In the genomic region with DNA sequence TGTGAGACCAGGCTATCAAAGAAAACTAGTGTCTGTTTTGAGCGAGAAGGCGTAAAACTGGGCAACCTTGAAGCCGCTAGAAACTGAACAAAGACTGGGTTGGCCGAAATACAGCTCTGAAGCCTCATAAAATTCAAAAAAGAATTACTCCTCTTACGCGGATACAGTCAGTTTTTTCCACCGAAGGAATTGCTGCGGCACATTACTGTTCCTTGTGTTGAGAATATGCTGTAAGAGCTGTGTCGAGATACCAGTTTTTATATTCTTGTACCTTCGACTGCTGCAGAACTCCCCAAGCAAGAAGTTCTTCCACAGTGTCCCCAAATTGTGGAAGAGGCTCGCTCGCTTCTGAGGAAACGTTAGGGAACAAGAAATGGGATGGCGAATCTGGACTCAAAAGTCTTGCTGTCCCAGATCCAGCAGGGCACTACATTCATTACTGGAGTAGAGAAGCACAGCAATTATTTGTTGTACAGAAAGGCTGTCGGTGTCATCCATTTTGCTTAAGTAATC, we compare ENCODE assay signal across 2 cellular contexts.
TF ChIP-seq lines count a peak whose summit lies in the region.

No MANE protein-coding gene starts in this region.

TF ChIP-seq in K562, 482 proteins besides CTCF, POLR2A, EP300 and RAD21 (continues in another document):
- TF ChIP-seq NR1H2 (CRISPR knock-in tag; IDR thresholded peaks at IDR 0.05) (no peak), MEIS2 (IDR thresholded peaks at IDR 0.05; ENCODE audit: partially characterized antibody) (no peak), PRMT5 (CRISPR knock-in tag; IDR thresholded peaks at IDR 0.05) (no peak), POLR2H (tag; IDR thresholded peaks at IDR 0.05; ENCODE audit: low read depth) (no peak), ZZZ3 (IDR thresholded peaks at IDR 0.05) (0 out of 2 replicates have a peak, but pooled peaks have one; percentile 4), NUFIP1 (IDR thresholded peaks at IDR 0.05; ENCODE audit: partially characterized antibody) (no peak), TOE1 (IDR thresholded peaks at IDR 0.05; ENCODE audit: borderline replicate concordance) (no peak), TOE1 (CRISPR knock-in tag; IDR thresholded peaks at IDR 0.05; ENCODE audit: borderline replicate concordance, low read depth) (no peak), RBM39 (optimal IDR thresholded peaks at IDR 0.05; ENCODE audit: low read depth, low read length) (no peak), NFIX (CRISPR knock-in tag; IDR thresholded peaks at IDR 0.05; ENCODE audit: low read depth) (no peak), CC2D1A (IDR thresholded peaks at IDR 0.05) (peak; percentile 19; the same call in 1 of the 2 replicates), BMI1 (IDR thresholded peaks at IDR 0.05; ENCODE audit: low read length) (no peak)
- TF ChIP-seq, protein P1, sequence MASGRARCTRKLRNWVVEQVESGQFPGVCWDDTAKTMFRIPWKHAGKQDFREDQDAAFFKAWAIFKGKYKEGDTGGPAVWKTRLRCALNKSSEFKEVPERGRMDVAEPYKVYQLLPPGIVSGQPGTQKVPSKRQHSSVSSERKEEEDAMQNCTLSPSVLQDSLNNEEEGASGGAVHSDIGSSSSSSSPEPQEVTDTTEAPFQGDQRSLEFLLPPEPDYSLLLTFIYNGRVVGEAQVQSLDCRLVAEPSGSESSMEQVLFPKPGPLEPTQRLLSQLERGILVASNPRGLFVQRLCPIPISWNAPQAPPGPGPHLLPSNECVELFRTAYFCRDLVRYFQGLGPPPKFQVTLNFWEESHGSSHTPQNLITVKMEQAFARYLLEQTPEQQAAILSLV (tag; IDR thresholded peaks at IDR 0.05): no peak
- TF ChIP-seq, protein P2, sequence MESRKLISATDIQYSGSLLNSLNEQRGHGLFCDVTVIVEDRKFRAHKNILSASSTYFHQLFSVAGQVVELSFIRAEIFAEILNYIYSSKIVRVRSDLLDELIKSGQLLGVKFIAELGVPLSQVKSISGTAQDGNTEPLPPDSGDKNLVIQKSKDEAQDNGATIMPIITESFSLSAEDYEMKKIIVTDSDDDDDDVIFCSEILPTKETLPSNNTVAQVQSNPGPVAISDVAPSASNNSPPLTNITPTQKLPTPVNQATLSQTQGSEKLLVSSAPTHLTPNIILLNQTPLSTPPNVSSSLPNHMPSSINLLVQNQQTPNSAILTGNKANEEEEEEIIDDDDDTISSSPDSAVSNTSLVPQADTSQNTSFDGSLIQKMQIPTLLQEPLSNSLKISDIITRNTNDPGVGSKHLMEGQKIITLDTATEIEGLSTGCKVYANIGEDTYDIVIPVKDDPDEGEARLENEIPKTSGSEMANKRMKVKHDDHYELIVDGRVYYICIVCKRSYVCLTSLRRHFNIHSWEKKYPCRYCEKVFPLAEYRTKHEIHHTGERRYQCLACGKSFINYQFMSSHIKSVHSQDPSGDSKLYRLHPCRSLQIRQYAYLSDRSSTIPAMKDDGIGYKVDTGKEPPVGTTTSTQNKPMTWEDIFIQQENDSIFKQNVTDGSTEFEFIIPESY (CRISPR knock-in tag; IDR thresholded peaks at IDR 0.05): peak; percentile 90
- TF ChIP-seq, protein P3, sequence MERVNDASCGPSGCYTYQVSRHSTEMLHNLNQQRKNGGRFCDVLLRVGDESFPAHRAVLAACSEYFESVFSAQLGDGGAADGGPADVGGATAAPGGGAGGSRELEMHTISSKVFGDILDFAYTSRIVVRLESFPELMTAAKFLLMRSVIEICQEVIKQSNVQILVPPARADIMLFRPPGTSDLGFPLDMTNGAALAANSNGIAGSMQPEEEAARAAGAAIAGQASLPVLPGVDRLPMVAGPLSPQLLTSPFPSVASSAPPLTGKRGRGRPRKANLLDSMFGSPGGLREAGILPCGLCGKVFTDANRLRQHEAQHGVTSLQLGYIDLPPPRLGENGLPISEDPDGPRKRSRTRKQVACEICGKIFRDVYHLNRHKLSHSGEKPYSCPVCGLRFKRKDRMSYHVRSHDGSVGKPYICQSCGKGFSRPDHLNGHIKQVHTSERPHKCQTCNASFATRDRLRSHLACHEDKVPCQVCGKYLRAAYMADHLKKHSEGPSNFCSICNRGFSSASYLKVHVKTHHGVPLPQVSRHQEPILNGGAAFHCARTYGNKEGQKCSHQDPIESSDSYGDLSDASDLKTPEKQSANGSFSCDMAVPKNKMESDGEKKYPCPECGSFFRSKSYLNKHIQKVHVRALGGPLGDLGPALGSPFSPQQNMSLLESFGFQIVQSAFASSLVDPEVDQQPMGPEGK (CRISPR knock-in tag; IDR thresholded peaks at IDR 0.05; ENCODE audit: borderline replicate concordance): no peak
- TF ChIP-seq, protein P4, sequence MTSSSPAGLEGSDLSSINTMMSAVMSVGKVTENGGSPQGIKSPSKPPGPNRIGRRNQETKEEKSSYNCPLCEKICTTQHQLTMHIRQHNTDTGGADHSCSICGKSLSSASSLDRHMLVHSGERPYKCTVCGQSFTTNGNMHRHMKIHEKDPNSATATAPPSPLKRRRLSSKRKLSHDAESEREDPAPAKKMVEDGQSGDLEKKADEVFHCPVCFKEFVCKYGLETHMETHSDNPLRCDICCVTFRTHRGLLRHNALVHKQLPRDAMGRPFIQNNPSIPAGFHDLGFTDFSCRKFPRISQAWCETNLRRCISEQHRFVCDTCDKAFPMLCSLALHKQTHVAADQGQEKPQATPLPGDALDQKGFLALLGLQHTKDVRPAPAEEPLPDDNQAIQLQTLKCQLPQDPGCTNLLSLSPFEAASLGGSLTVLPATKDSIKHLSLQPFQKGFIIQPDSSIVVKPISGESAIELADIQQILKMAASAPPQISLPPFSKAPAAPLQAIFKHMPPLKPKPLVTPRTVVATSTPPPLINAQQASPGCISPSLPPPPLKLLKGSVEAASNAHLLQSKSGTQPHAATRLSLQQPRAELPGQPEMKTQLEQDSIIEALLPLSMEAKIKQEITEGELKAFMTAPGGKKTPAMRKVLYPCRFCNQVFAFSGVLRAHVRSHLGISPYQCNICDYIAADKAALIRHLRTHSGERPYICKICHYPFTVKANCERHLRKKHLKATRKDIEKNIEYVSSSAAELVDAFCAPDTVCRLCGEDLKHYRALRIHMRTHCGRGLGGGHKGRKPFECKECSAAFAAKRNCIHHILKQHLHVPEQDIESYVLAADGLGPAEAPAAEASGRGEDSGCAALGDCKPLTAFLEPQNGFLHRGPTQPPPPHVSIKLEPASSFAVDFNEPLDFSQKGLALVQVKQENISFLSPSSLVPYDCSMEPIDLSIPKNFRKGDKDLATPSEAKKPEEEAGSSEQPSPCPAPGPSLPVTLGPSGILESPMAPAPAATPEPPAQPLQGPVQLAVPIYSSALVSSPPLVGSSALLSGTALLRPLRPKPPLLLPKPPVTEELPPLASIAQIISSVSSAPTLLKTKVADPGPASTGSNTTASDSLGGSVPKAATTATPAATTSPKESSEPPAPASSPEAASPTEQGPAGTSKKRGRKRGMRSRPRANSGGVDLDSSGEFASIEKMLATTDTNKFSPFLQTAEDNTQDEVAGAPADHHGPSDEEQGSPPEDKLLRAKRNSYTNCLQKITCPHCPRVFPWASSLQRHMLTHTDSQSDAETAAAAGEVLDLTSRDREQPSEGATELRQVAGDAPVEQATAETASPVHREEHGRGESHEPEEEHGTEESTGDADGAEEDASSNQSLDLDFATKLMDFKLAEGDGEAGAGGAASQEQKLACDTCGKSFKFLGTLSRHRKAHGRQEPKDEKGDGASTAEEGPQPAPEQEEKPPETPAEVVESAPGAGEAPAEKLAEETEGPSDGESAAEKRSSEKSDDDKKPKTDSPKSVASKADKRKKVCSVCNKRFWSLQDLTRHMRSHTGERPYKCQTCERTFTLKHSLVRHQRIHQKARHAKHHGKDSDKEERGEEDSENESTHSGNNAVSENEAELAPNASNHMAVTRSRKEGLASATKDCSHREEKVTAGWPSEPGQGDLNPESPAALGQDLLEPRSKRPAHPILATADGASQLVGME (CRISPR knock-in tag; IDR thresholded peaks at IDR 0.05): no peak

TF ChIP-seq in HepG2, 621 proteins besides CTCF, POLR2A, EP300 and RAD21 (continues in another document):
- peak; percentile 2 for TF ChIP-seq PHF5A (CRISPR knock-in tag; IDR thresholded peaks at IDR 0.05; ENCODE audit: low read depth, unreplicated experiment)
- 0 out of 2 replicates have a peak, but pooled peaks have one; percentile 10 for TF ChIP-seq ZNF747 (CRISPR knock-in tag; IDR thresholded peaks at IDR 0.05; ENCODE audit: borderline replicate concordance)
- TF ChIP-seq ZNF775 (CRISPR knock-in tag; IDR thresholded peaks at IDR 0.05; ENCODE audit: borderline replicate concordance): no peak
- TF ChIP-seq, protein P5, sequence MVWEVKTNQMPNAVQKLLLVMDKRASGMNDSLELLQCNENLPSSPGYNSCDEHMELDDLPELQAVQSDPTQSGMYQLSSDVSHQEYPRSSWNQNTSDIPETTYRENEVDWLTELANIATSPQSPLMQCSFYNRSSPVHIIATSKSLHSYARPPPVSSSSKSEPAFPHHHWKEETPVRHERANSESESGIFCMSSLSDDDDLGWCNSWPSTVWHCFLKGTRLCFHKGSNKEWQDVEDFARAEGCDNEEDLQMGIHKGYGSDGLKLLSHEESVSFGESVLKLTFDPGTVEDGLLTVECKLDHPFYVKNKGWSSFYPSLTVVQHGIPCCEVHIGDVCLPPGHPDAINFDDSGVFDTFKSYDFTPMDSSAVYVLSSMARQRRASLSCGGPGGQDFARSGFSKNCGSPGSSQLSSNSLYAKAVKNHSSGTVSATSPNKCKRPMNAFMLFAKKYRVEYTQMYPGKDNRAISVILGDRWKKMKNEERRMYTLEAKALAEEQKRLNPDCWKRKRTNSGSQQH (CRISPR knock-in tag; IDR thresholded peaks at IDR 0.05; ENCODE audit: low read depth): peak; percentile 8; the same call in 1 of the 2 replicates
- TF ChIP-seq, protein P6, sequence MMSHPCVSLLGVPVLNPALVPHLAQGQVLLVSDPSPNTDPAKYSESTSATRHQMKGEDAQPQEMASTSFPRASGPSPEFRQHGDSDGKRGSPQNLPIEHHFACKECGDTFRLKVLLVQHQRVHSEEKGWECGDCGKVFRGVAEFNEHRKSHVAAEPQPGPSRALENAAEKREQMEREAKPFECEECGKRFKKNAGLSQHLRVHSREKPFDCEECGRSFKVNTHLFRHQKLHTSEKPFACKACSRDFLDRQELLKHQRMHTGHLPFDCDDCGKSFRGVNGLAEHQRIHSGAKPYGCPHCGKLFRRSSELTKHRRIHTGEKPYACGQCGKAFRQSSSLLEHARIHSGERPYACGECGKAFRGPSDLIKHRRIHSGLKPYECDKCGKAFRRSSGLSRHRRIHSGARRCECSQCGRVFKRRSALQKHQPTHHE (CRISPR knock-in tag; IDR thresholded peaks at IDR 0.05; ENCODE audit: borderline replicate concordance): 0 out of 2 replicates have a peak, but pooled peaks have one; percentile 2
- TF ChIP-seq ZNF501 (CRISPR knock-in tag; IDR thresholded peaks at IDR 0.05): no peak
- TF ChIP-seq, protein P7, sequence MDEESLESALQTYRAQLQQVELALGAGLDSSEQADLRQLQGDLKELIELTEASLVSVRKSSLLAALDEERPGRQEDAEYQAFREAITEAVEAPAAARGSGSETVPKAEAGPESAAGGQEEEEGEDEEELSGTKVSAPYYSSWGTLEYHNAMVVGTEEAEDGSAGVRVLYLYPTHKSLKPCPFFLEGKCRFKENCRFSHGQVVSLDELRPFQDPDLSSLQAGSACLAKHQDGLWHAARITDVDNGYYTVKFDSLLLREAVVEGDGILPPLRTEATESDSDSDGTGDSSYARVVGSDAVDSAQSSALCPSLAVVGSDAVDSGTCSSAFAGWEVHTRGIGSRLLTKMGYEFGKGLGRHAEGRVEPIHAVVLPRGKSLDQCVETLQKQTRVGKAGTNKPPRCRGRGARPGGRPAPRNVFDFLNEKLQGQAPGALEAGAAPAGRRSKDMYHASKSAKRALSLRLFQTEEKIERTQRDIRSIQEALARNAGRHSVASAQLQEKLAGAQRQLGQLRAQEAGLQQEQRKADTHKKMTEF (CRISPR knock-in tag; IDR thresholded peaks at IDR 0.05): 0 out of 2 replicates have a peak, but pooled peaks have one; percentile 11
- no peak for TF ChIP-seq MAFG (CRISPR knock-in tag; IDR thresholded peaks at IDR 0.05)
- TF ChIP-seq ZNF777 (CRISPR knock-in tag; IDR thresholded peaks at IDR 0.05): no peak
- no peak for TF ChIP-seq HES4 (CRISPR knock-in tag; IDR thresholded peaks at IDR 0.05; ENCODE audit: borderline replicate concordance)
- 0 out of 2 replicates have a peak, but pooled peaks have one; percentile 44 for TF ChIP-seq ZSCAN30 (CRISPR knock-in tag; IDR thresholded peaks at IDR 0.05)
- no peak for TF ChIP-seq ATF7 (IDR thresholded peaks at IDR 0.05)
- no peak for TF ChIP-seq ATF7 (CRISPR knock-in tag; IDR thresholded peaks at IDR 0.05)
- no peak for TF ChIP-seq IKZF4 (CRISPR knock-in tag; IDR thresholded peaks at IDR 0.05; ENCODE audit: borderline replicate concordance, low read depth, not compliant biosample characterization)
- TF ChIP-seq, protein P8, sequence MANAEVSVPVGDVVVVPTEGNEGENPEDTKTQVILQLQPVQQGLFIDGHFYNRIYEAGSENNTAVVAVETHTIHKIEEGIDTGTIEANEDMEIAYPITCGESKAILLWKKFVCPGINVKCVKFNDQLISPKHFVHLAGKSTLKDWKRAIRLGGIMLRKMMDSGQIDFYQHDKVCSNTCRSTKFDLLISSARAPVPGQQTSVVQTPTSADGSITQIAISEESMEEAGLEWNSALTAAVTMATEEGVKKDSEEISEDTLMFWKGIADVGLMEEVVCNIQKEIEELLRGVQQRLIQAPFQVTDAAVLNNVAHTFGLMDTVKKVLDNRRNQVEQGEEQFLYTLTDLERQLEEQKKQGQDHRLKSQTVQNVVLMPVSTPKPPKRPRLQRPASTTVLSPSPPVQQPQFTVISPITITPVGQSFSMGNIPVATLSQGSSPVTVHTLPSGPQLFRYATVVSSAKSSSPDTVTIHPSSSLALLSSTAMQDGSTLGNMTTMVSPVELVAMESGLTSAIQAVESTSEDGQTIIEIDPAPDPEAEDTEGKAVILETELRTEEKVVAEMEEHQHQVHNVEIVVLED (CRISPR knock-in tag; IDR thresholded peaks at IDR 0.05; ENCODE audit: borderline replicate concordance): no peak; the same call in 1 of the 2 replicates
- TF ChIP-seq SIN3B (IDR thresholded peaks at IDR 0.05; ENCODE audit: low read length): no peak
- 0 out of 2 replicates have a peak, but pooled peaks have one; percentile 1 for TF ChIP-seq STAG1 (CRISPR knock-in tag; IDR thresholded peaks at IDR 0.05)
- TF ChIP-seq NFIB (CRISPR knock-in tag; IDR thresholded peaks at IDR 0.05; ENCODE audit: borderline replicate concordance): no peak
- TF ChIP-seq ZMYM4 (CRISPR knock-in tag; IDR thresholded peaks at IDR 0.05): 0 out of 2 replicates have a peak, but pooled peaks have one; percentile 1
- TF ChIP-seq ZNF510 (CRISPR knock-in tag; IDR thresholded peaks at IDR 0.05; ENCODE audit: low read depth): no peak
- TF ChIP-seq ASH2L (IDR thresholded peaks at IDR 0.05; ENCODE audit: insufficient read length, low read depth, low read length): peak; percentile 60
- no peak for TF ChIP-seq DNMT3B (CRISPR knock-in tag; conservative IDR thresholded peaks at IDR 0.05)
- peak; percentile 15; the same call in 1 of the 2 replicates for TF ChIP-seq HOXA5 (CRISPR knock-in tag; IDR thresholded peaks at IDR 0.05)
- no peak for TF ChIP-seq LCORL (IDR thresholded peaks at IDR 0.05)
- TF ChIP-seq LCORL (CRISPR knock-in tag; IDR thresholded peaks at IDR 0.05): peak; percentile 8; the same call in 1 of the 2 replicates
- 0 out of 2 replicates have a peak, but pooled peaks have one; percentile 9 for TF ChIP-seq ZNF232 (CRISPR knock-in tag; IDR thresholded peaks at IDR 0.05; ENCODE audit: borderline replicate concordance)
